In genomic region chr2:54435325-54435724, GRCh38 we compare ENCODE assay signal across 29 cellular contexts.
"Had no signal": no experiment of that assay in that cellular context is flagged by ENCODE, and none has a peak within 500 bp of the region (broad histone marks: within the 10 kb centered on the region; RNA-seq: fewer than 3 reads in every experiment).

No MANE protein-coding gene starts in this region.

- H3K9me3 Mint-ChIP-seq: activated CD4-positive, alpha-beta memory T cell treated with anti-CD3 and anti-CD28 coated beads for 36 hours; activated CD4-positive, alpha-beta T cell treated with anti-CD3 and anti-CD28 coated beads, Interleukin-2, amount 10 ng/mL, durations not matched to agents 24 days and 14 days; activated naive CD4-positive, alpha-beta T cell treated with anti-CD3 and anti-CD28 coated beads, Interleukin-2, amount 10 ng/mL, durations not matched to agents 7 days and 5 days; activated naive CD8-positive, alpha-beta T cell treated with anti-CD3 and anti-CD28 coated beads, Interleukin-2, amount 10 ng/mL, durations not matched to agents 7 days and 5 days; activated T-helper 1 cell treated with anti-CD3 and anti-CD28 coated beads, Interleukin-12 subunit alpha, Interleukin-12 subunit beta, Interleukin-2, Interleukin-4 antibody, amounts not matched to agents 30 ng/mL and 10 ng/mL and 1 ng/mL, durations not matched to agents 14 hours and 24 hours and 36 hours; naive thymus-derived CD4-positive, alpha-beta T cell; neural crest cell; stimulated activated naive B cell treated with anti-CD40 and anti-IgM and Interleukin-4, amounts not matched to agents 10 μg/mL and 1 μg/mL and 100 μg/mL, for 72 hours had no signal

- H3K27ac ChIP-seq: ascending aorta, brain microvascular endothelial cell, foreskin keratinocyte, parathyroid adenoma, psoas muscle, suprapubic skin had no signal

- H3K27ac Mint-ChIP-seq: activated CD4-positive, alpha-beta memory T cell treated with anti-CD3 and anti-CD28 coated beads for 36 hours; activated CD4-positive, alpha-beta T cell treated with anti-CD3 and anti-CD28 coated beads, Interleukin-2, amount 10 ng/mL, durations not matched to agents 24 days and 14 days; activated naive CD4-positive, alpha-beta T cell treated with anti-CD3 and anti-CD28 coated beads, Interleukin-2, amount 10 ng/mL, durations not matched to agents 7 days and 5 days; activated naive CD8-positive, alpha-beta T cell treated with anti-CD3 and anti-CD28 coated beads, Interleukin-2, amount 10 ng/mL, durations not matched to agents 7 days and 5 days; activated T-helper 1 cell treated with anti-CD3 and anti-CD28 coated beads, Interleukin-12 subunit alpha, Interleukin-12 subunit beta, Interleukin-2, Interleukin-4 antibody, amounts not matched to agents 30 ng/mL and 10 ng/mL and 1 ng/mL, durations not matched to agents 14 hours and 24 hours and 36 hours; naive thymus-derived CD4-positive, alpha-beta T cell; stimulated activated naive B cell treated with anti-CD40 and anti-IgM and Interleukin-4, amounts not matched to agents 10 μg/mL and 1 μg/mL and 100 μg/mL, for 72 hours; T-helper 17 cell had no signal

- ATAC-seq: esophagus mucosa; foreskin keratinocyte; left colon; naive thymus-derived CD4-positive, alpha-beta T cell; psoas muscle; stimulated activated naive B cell treated with anti-CD40 and anti-IgM and Interleukin-4, amounts not matched to agents 10 μg/mL and 1 μg/mL and 100 μg/mL, for 72 hours; T-helper 17 cell had no signal

- H3K4me3 Mint-ChIP-seq: activated CD4-positive, alpha-beta memory T cell treated with anti-CD3 and anti-CD28 coated beads for 36 hours; activated CD4-positive, alpha-beta T cell treated with anti-CD3 and anti-CD28 coated beads, Interleukin-2, amount 10 ng/mL, durations not matched to agents 24 days and 14 days; activated naive CD4-positive, alpha-beta T cell treated with anti-CD3 and anti-CD28 coated beads, Interleukin-2, amount 10 ng/mL, durations not matched to agents 7 days and 5 days; activated naive CD8-positive, alpha-beta T cell treated with anti-CD3 and anti-CD28 coated beads, Interleukin-2, amount 10 ng/mL, durations not matched to agents 7 days and 5 days; activated T-helper 1 cell treated with anti-CD3 and anti-CD28 coated beads, Interleukin-12 subunit alpha, Interleukin-12 subunit beta, Interleukin-2, Interleukin-4 antibody, amounts not matched to agents 30 ng/mL and 10 ng/mL and 1 ng/mL, durations not matched to agents 14 hours and 24 hours and 36 hours; naive thymus-derived CD4-positive, alpha-beta T cell; neural crest cell; stimulated activated naive B cell treated with anti-CD40 and anti-IgM and Interleukin-4, amounts not matched to agents 10 μg/mL and 1 μg/mL and 100 μg/mL, for 72 hours; T-helper 17 cell had no signal

- H3K4me1 Mint-ChIP-seq: activated CD4-positive, alpha-beta T cell treated with anti-CD3 and anti-CD28 coated beads, Interleukin-2, amount 10 ng/mL, durations not matched to agents 24 days and 14 days; activated naive CD4-positive, alpha-beta T cell treated with anti-CD3 and anti-CD28 coated beads, Interleukin-2, amount 10 ng/mL, durations not matched to agents 7 days and 5 days; activated naive CD8-positive, alpha-beta T cell treated with anti-CD3 and anti-CD28 coated beads, Interleukin-2, amount 10 ng/mL, durations not matched to agents 7 days and 5 days; neural crest cell; T-helper 17 cell had no signal

- H3K27me3 ChIP-seq: ascending aorta, brain microvascular endothelial cell, foreskin keratinocyte, stomach, suprapubic skin, tibial artery had no signal

- H3K4me1 ChIP-seq: foreskin keratinocyte had no signal

- H3K36me3 ChIP-seq: ascending aorta, brain microvascular endothelial cell, stomach, suprapubic skin, tibial artery had no signal

- H3K9ac ChIP-seq: parathyroid adenoma had no signal

- H3K36me3 Mint-ChIP-seq: activated CD4-positive, alpha-beta memory T cell treated with anti-CD3 and anti-CD28 coated beads for 36 hours; activated naive CD4-positive, alpha-beta T cell treated with anti-CD3 and anti-CD28 coated beads, Interleukin-2, amount 10 ng/mL, durations not matched to agents 7 days and 5 days; activated naive CD8-positive, alpha-beta T cell treated with anti-CD3 and anti-CD28 coated beads, Interleukin-2, amount 10 ng/mL, durations not matched to agents 7 days and 5 days; naive thymus-derived CD4-positive, alpha-beta T cell; stimulated activated naive B cell treated with anti-CD40 and anti-IgM and Interleukin-4, amounts not matched to agents 10 μg/mL and 1 μg/mL and 100 μg/mL, for 72 hours had no signal

- H3K9me3 ChIP-seq: ascending aorta, psoas muscle, stomach, suprapubic skin, tibial artery had no signal

- H3K27me3 Mint-ChIP-seq: activated CD4-positive, alpha-beta memory T cell treated with anti-CD3 and anti-CD28 coated beads for 36 hours; activated naive CD4-positive, alpha-beta T cell treated with anti-CD3 and anti-CD28 coated beads, Interleukin-2, amount 10 ng/mL, durations not matched to agents 7 days and 5 days had no signal

- H2AFZ ChIP-seq: parathyroid adenoma had no signal

- DNase-seq: activated CD4-positive, alpha-beta memory T cell treated with anti-CD3 and anti-CD28 coated beads for 36 hours; activated CD4-positive, alpha-beta T cell treated with anti-CD3 and anti-CD28 coated beads, Interleukin-2, amount 10 ng/mL, durations not matched to agents 24 days and 14 days; activated CD4-positive, CD25-positive, alpha-beta regulatory T cell treated with anti-CD3 and anti-CD28 coated beads, Interleukin-2, amount 50 U/mL, for 72 hours; activated CD8-positive, alpha-beta memory T cell treated with anti-CD3 and anti-CD28 coated beads, Interleukin-2, amount 50 U/mL, for 4 hours; activated gamma-delta T cell; activated naive CD4-positive, alpha-beta T cell treated with anti-CD3 and anti-CD28 coated beads, Interleukin-2, amount 10 ng/mL, durations not matched to agents 7 days and 5 days; activated naive CD8-positive, alpha-beta T cell treated with anti-CD3 and anti-CD28 coated beads, Interleukin-2, amount 10 ng/mL, durations not matched to agents 7 days and 5 days; activated T-cell treated with anti-CD3 and anti-CD28 coated beads, Interleukin-2, amount 50 U/mL, for 1 hour; brain microvascular endothelial cell; caudate nucleus; foreskin keratinocyte; islet precursor cell; left colon; naive thymus-derived CD4-positive, alpha-beta T cell; nucleus accumbens; psoas muscle; stimulated activated CD4-positive, alpha-beta T cell treated with anti-CD3 and anti-CD28 coated beads, Interleukin-15, amount 100 ng/mL, for 24 hours; stimulated activated CD4-positive, alpha-beta T cell treated with anti-CD3 and anti-CD28 coated beads, Interleukin-2, amount 100 ng/mL, for 24 hours; stimulated activated naive B cell treated with anti-CD40 and anti-IgM and Interleukin-4, amounts not matched to agents 10 μg/mL and 1 μg/mL and 100 μg/mL, for 72 hours; stomach; T-helper 17 cell; T1000; tibial artery had no signal

- H3K4me3 ChIP-seq: ascending aorta, psoas muscle, stomach, suprapubic skin, tibial artery had no signal

- H3K79me2 ChIP-seq: parathyroid adenoma had no signal
